In the genomic region with DNA sequence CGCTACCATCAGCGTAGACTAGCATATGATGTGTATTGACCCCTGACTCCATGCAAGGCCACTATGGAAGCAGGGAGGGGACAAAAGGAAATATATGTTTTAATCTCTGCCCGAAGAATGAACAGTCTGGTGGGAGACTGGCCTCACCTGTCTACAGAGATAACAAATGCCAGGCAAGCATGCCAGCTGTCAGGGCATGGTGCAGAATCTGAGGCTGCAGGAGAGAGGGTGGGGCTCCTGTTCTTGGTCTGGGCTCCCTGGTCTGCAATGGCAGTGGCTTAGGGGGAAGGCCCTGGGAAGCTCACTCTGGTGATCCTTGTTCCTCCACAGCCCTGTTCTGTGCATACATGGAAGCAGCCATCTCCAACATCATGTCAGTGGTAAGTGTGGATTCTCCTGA, we compare ENCODE assay signal across 25 cellular contexts. TPM values are rescaled to one million over a fixed set of nuclear protein-coding genes. Genes with fewer than 3 reads are reported as not detected.
DNase-seq lines count a peak whose midpoint lies in the region; ATAC-seq and TF ChIP-seq lines count a peak whose summit lies in the region.
"Had no signal": no experiment of that assay in that cellular context is flagged by ENCODE, and none has a peak within 500 bp of the region (broad histone marks: within the 10 kb centered on the region; RNA-seq: fewer than 3 reads in every experiment).

No MANE protein-coding gene starts in this region.

- ATAC-seq in left colon (peak; percentile 50), left lobe of liver (no peak), HG03460 (IDR thresholded peaks at IDR 0.05; ENCODE audit: unreplicated experiment) (no peak), GM21529 (IDR thresholded peaks at IDR 0.05; ENCODE audit: unreplicated experiment) (no peak), HG03520 (IDR thresholded peaks at IDR 0.05; ENCODE audit: unreplicated experiment) (no peak)
- ATAC-seq: GM12878 had no signal

- H3K36me3 ChIP-seq in esophagus muscularis mucosa (no peaks in the 10 kb centered on the region), tibial artery (no peaks in the 10 kb centered on the region)
- H3K36me3 ChIP-seq: BE2C, HAP-1 had no signal

- TF ChIP-seq CTCF in esophagus muscularis mucosa (IDR thresholded peaks at IDR 0.05), result no peak
- no peak for TF ChIP-seq CTCF in tibial artery (IDR thresholded peaks at IDR 0.05)

- H3K4me3 ChIP-seq in esophagus muscularis mucosa (no peak overlapping the region), tibial artery (no peak overlapping the region)
- H3K4me3 ChIP-seq: GM12878, GM23248, HAP-1 had no signal

- TF ChIP-seq POLR2A in esophagus muscularis mucosa (IDR thresholded peaks at IDR 0.05; ENCODE audit: low read depth), result no peak

- H3K9me3 ChIP-seq in esophagus muscularis mucosa, result no peaks in the 10 kb centered on the region
- H3K9me3 ChIP-seq in tibial artery, result no peaks in the 10 kb centered on the region
- H3K9me3 ChIP-seq: BE2C, HAP-1 had no signal

- intact Hi-C loops in esophagus muscularis mucosa (cut with DNase I) (no loop called here), left colon (cut with DNase I, micrococcal nuclease) (no loop called here), tibial artery (cut with DNase I; ENCODE audit: low total_unique reads) (no loop called here)

- H3K4me1 ChIP-seq in esophagus muscularis mucosa (peaks cover 8 to 47% (median 41%) of the 10 kb centered on the region in 4 donors), tibial artery (peaks cover 4 to 50% (median 34%) of the 10 kb centered on the region in 4 donors)
- H3K4me1 ChIP-seq: BE2C, HAP-1 had no signal

- peak overlapping the region in 3 of 4 donors; percentile 68 to 73 (median 69) for H3K27ac ChIP-seq in esophagus muscularis mucosa (replicated peaks in 1 of 4)
- H3K27ac ChIP-seq in tibial artery, result peak overlapping the region; percentile 88 to 97
- H3K27ac ChIP-seq: GM23248, HL-60 had no signal

- TF ChIP-seq EP300 in esophagus muscularis mucosa (IDR thresholded peaks at IDR 0.05), result no peak

- DNase-seq in esophagus muscularis mucosa (ENCODE audit: extremely low spot score), result no peak
- no peak for DNase-seq in left colon
- DNase-seq in myocyte (ENCODE audit: low read depth), result peak; percentile 32
- no peak for DNase-seq in tibial artery
- no peak for DNase-seq in left lobe of liver (ENCODE audit: low spot score)
- DNase-seq: ACHN; BE2C; C1 segment of cervical spinal cord; CD4-positive, CD25-positive, alpha-beta regulatory T cell; CD8-positive, alpha-beta memory T cell; COR-L47; DMS 273 treated with DMSO at 0.1 percent for 48 hours; DMS53; DND-41; EL had no signal

- H3K27me3 ChIP-seq in esophagus muscularis mucosa (no peaks in the 10 kb centered on the region), tibial artery (no peaks in the 10 kb centered on the region)
- H3K27me3 ChIP-seq: BE2C had no signal

- WGBS in esophagus muscularis mucosa, result 91% methylated on average over 3 of the region's 3 CpGs

RNA-seq across cellular contexts. Expression of gene SLC14A2, which starts 27.5 kb away (rescaled TPM):
- total RNA-seq in esophagus muscularis mucosa (under 1 TPM in 2 of 4 donors, not detected in 2; 0.17 to 0.42 TPM), left colon (under 1 TPM in 1 of 2 donors, not detected in 1; 0.12 TPM), myocyte (not detected in 2 replicates), left lobe of liver (not detected)
- 0.05 TPM for polyA plus RNA-seq in myocyte (2012)
- total RNA-seq: A172, G401, HT1080 had no signal
- polyA plus RNA-seq: GM23248 had no signal
